21 cellular contexts compared by ENCODE assay signal in genomic region chr22:24731786-24732185, GRCh38. TPM values are rescaled to one million over a fixed set of nuclear protein-coding genes. Genes with fewer than 3 reads are reported as not detected.
A peak's percentile ranks its signal among the peaks of the same experiment; 100 is the strongest.
DNase-seq lines count a peak whose midpoint lies in the region; ATAC-seq, FAIRE-seq and TF ChIP-seq lines count a peak whose summit lies in the region.
"Had no signal": no experiment of that assay in that cellular context is flagged by ENCODE, and none has a peak within 500 bp of the region (broad histone marks: within the 10 kb centered on the region; RNA-seq: fewer than 3 reads in every experiment).

No MANE protein-coding gene starts in this region.

- H3K4ac ChIP-seq in H9 (ENCODE audit: low read depth, low read length): no peak overlapping the region

- no peak overlapping the region for H3K23ac ChIP-seq in H9 (ENCODE audit: insufficient read length, low read depth, low read length)

- H3K27me3 ChIP-seq in Caco-2 (replicated peaks; ENCODE audit: control insufficient read depth, insufficient read depth, low read length) (no peaks in the 10 kb centered on the region), H9 (ENCODE audit: insufficient read depth, low read length) (no peaks in the 10 kb centered on the region), bronchial epithelial cell (ENCODE audit: control insufficient read depth, insufficient read depth, low read length) (peaks cover 19% of the 10 kb centered on the region), A673 (replicated peaks; ENCODE audit: insufficient read depth, low read depth, low read length, poor library complexity) (no peaks in the 10 kb centered on the region)
- H3K27me3 ChIP-seq: BE2C had no signal

- H4K5ac ChIP-seq in H9 (ENCODE audit: insufficient read length, low read depth, low read length): no peak overlapping the region

- H3K4me3 ChIP-seq in Caco-2 (ENCODE audit: low read depth, low read length) (no peak overlapping the region), bronchial epithelial cell (ENCODE audit: low read depth, low read length) (no peak overlapping the region), mucosa of descending colon (no peak overlapping the region), A673 (ENCODE audit: low read depth, low read length, poor library complexity, severe bottlenecking) (no peak overlapping the region)
- H3K4me3 ChIP-seq: PC-9 had no signal

- H3K4me3 Mint-ChIP-seq in Caco-2 (ENCODE audit: unreplicated experiment) (no peak overlapping the region), H9 (no peak overlapping the region)
- H3K4me3 Mint-ChIP-seq: CD8-positive, alpha-beta T cell had no signal

- no peak overlapping the region for H3T11ph ChIP-seq in H9 (ENCODE audit: low read length)

- peak overlapping the region; percentile 81 for H3K27ac Mint-ChIP-seq in Caco-2 (ENCODE audit: unreplicated experiment)
- H3K27ac Mint-ChIP-seq in H9: peak overlapping the region in 2 of 3 experiments; percentile 63 to 83; a peak in 2 of 7 replicates
- H3K27ac Mint-ChIP-seq: CD8-positive, alpha-beta T cell had no signal

- no peak overlapping the region for H3K56ac ChIP-seq in H9 (ENCODE audit: insufficient read length, low read depth, low read length)

- no peaks in the 10 kb centered on the region for H4K20me1 ChIP-seq in H9 (ENCODE audit: control insufficient read depth, insufficient read depth, insufficient read length)

- H3K9me3 Mint-ChIP-seq in Caco-2 (ENCODE audit: unreplicated experiment): no peaks in the 10 kb centered on the region
- H3K9me3 Mint-ChIP-seq in H9: no peaks in the 10 kb centered on the region; a peak in 1 of 5 replicates
- H3K9me3 Mint-ChIP-seq: CD8-positive, alpha-beta T cell had no signal

- H3K14ac ChIP-seq in H9 (ENCODE audit: insufficient read depth, low read length): no peak overlapping the region

- no peak for FAIRE-seq in bronchial epithelial cell (lab: Jason Lieb, UNC)
- FAIRE-seq: D721Med, GM12892, H1 had no signal

- no TSS peak for BruUV-seq in Caco-2 (replicated peaks; lab: Mats Ljungman, UMichigan)
- BruUV-seq in A673 (replicated peaks; lab: Mats Ljungman, UMichigan): no TSS peak

- ATAC-seq in mucosa of descending colon: peak; percentile 53
- ATAC-seq in GM18909 (IDR thresholded peaks at IDR 0.05; ENCODE audit: poor library complexity, unreplicated experiment): no peak
- ATAC-seq: CD8-positive, alpha-beta T cell had no signal

- H4K8ac ChIP-seq in H9 (replicated peaks; ENCODE audit: insufficient read length, low read depth, low read length): no peak overlapping the region

- no peak overlapping the region for H3K27ac ChIP-seq in H9 (ENCODE audit: insufficient read length, low read depth, low read length)
- H3K27ac ChIP-seq in A673 (ENCODE audit: low read depth, low read length, poor library complexity, severe bottlenecking): no peak overlapping the region
- H3K27ac ChIP-seq: KMS-11, PC-9 had no signal

- no peak overlapping the region for H3K4me2 ChIP-seq in H9 (ENCODE audit: insufficient read depth, insufficient read length, low read length)
- H3K4me2 ChIP-seq: KMS-11, PC-9 had no signal

- H3K4me1 Mint-ChIP-seq in Caco-2 (ENCODE audit: low read depth, unreplicated experiment) (peaks cover 38% of the 10 kb centered on the region), H9 (peaks cover 45 to 46% of the 10 kb centered on the region in 2 experiments)

- POLR2A ChIA-PET in Caco-2 (lab: Charles Lee) (no interaction called here), A673 (lab: Charles Lee; ENCODE audit: low non-redundant PET) (no interaction called here)

- no peak overlapping the region for H2BK20ac ChIP-seq in H9 (ENCODE audit: low read depth, low read length, poor library complexity, severe bottlenecking)

- H3K36me3 Mint-ChIP-seq in Caco-2 (ENCODE audit: insufficient read depth, unreplicated experiment): peaks cover 5% of the 10 kb centered on the region
- no peaks in the 10 kb centered on the region for H3K36me3 Mint-ChIP-seq in H9 (ENCODE audit: insufficient read depth in 1 of 3, low read depth in 3 of 3)
- H3K36me3 Mint-ChIP-seq: CD8-positive, alpha-beta T cell had no signal

- no peak overlapping the region for H2BK12ac ChIP-seq in H9 (ENCODE audit: insufficient read length, low read depth, low read length)

- H3K9ac ChIP-seq in H9 (ENCODE audit: extremely low read depth, insufficient read length, low read length): no peak overlapping the region
- H3K9ac ChIP-seq: KMS-11 had no signal

- H3K79me1 ChIP-seq in H9 (ENCODE audit: insufficient read depth, low read depth, low read length, poor library complexity, severe bottlenecking): no peaks in the 10 kb centered on the region

- H3K4me1 ChIP-seq in Caco-2 (peaks cover 43% of the 10 kb centered on the region), H9 (ENCODE audit: insufficient read depth, low read length) (no peaks in the 10 kb centered on the region), mucosa of descending colon (ENCODE audit: low read depth) (no peaks in the 10 kb centered on the region), A673 (ENCODE audit: insufficient read depth, low read length, poor library complexity, severe bottlenecking) (no peaks in the 10 kb centered on the region)

- no CpG with 5 or more reads among the region's 6 CpGs for WGBS in H9 (ENCODE audit: extremely low coverage, insufficient read length, low lambda C conversion rate)

- H2AFZ ChIP-seq in H9 (ENCODE audit: low read length): no peak overlapping the region
- H2AFZ ChIP-seq: PC-9 had no signal

- H3K79me2 ChIP-seq in H9 (ENCODE audit: insufficient read depth, low read length): no peaks in the 10 kb centered on the region

- no peak for DNase-seq in Caco-2
- DNase-seq in H9: no peak
- DNase-seq in bronchial epithelial cell (ENCODE audit: low read depth): peak; percentile 28
- no peak for DNase-seq in mucosa of descending colon
- no peak for DNase-seq in A673 (ENCODE audit: low spot score)
- DNase-seq in superior temporal gyrus (ENCODE audit: extremely low spot score): no peak
- DNase-seq: BE2C; CD8-positive, alpha-beta T cell; DMS79 treated with DMSO at 0.1 percent for 48 hours; GDM1; NCI-H187; NCI-H446; NK-92 treated with Interleukin-12 subunit alpha and Interleukin-12 subunit beta, amount 100 ng/mL, for 24 hours; PC-9 had no signal

- H3K36me3 ChIP-seq in Caco-2 (ENCODE audit: control insufficient read depth, insufficient read depth, low read length) (no peaks in the 10 kb centered on the region), bronchial epithelial cell (ENCODE audit: control insufficient read depth, insufficient read depth, low read length) (no peaks in the 10 kb centered on the region), mucosa of descending colon (ENCODE audit: low read depth) (no peaks in the 10 kb centered on the region), A673 (ENCODE audit: insufficient read depth, low read length, poor library complexity, severe bottlenecking) (no peaks in the 10 kb centered on the region)
- H3K36me3 ChIP-seq: BE2C had no signal

- no peak overlapping the region for H2BK120ac ChIP-seq in H9 (ENCODE audit: low read depth, low read length, poor library complexity, severe bottlenecking)

- no peak overlapping the region for H3K18ac ChIP-seq in H9 (ENCODE audit: insufficient read length, low read depth, low read length)

- no peaks in the 10 kb centered on the region for H3K23me2 ChIP-seq in H9 (ENCODE audit: insufficient read length, low read depth, low read length, poor library complexity, severe bottlenecking)

- H3K9me3 ChIP-seq in Caco-2 (no peaks in the 10 kb centered on the region), H9 (ENCODE audit: control insufficient read depth, low read depth, low read length) (no peaks in the 10 kb centered on the region), mucosa of descending colon (no peaks in the 10 kb centered on the region), A673 (ENCODE audit: low read depth, low read length, poor library complexity, severe bottlenecking) (no peaks in the 10 kb centered on the region)
- H3K9me3 ChIP-seq: BE2C had no signal

- H2BK5ac ChIP-seq in H9 (ENCODE audit: insufficient read length, low read length): no peak overlapping the region

- intact Hi-C loops in Caco-2 (cut with micrococcal nuclease; ENCODE audit: unreplicated experiment): no loop called here
- intact Hi-C loops in mucosa of descending colon (cut with DNase I, micrococcal nuclease): no loop called here
- intact Hi-C loops in A673 (cut with micrococcal nuclease; ENCODE audit: unreplicated experiment): no loop called here

- H3K27me3 Mint-ChIP-seq in Caco-2 (ENCODE audit: insufficient read depth, unreplicated experiment) (no peaks in the 10 kb centered on the region), H9 (ENCODE audit: low read depth) (no peaks in the 10 kb centered on the region; the same call in 1 of the 2 replicates)

- H2BK15ac ChIP-seq in H9 (ENCODE audit: low read depth, low read length): no peak overlapping the region

- H4K91ac ChIP-seq in H9 (ENCODE audit: insufficient read length, low read depth, low read length): no peak overlapping the region

- no peak for TF ChIP-seq CTCF in Caco-2 (IDR thresholded peaks at IDR 0.05; ENCODE audit: insufficient read depth in 1 of 2, low read depth in 1 of 2, low read length in 1 of 2, severe bottlenecking in 1 of 2, unreplicated experiment in 1 of 2)
- no peak for TF ChIP-seq CTCF in H9 (conservative IDR thresholded peaks at IDR 0.05)
- no peak for TF ChIP-seq CTCF in bronchial epithelial cell (IDR thresholded peaks at IDR 0.05; ENCODE audit: insufficient read depth, low read length, severe bottlenecking)
- TF ChIP-seq CTCF in mucosa of descending colon (IDR thresholded peaks at IDR 0.05): no peak
- TF ChIP-seq CTCF in A673 (conservative IDR thresholded peaks at IDR 0.05; ENCODE audit: low read depth, low read length): no peak

- CTCF ChIA-PET in Caco-2 (lab: Charles Lee): no interaction called here
- CTCF ChIA-PET in A673 (lab: Charles Lee): interaction anchor here (0.6 kb wide), 1 partner anchor 37 kb away, joined by 3 read pairs; no protein-coding TSS in a partner anchor

- H2AK5ac ChIP-seq in H9 (ENCODE audit: insufficient read length, low read length): no peak overlapping the region

RNA-seq across cellular contexts. Expression of gene PIWIL3, which starts 42.7 kb away (rescaled TPM):
- total RNA-seq in Caco-2 (2022): 0.16 and 0.45 TPM in 2 replicates
- total RNA-seq in H9 (2021): 0.07 and 0.09 TPM in 2 replicates
- total RNA-seq in bronchial epithelial cell: not detected in 2 replicates
- total RNA-seq in mucosa of descending colon: not detected
- not detected in 2 replicates for total RNA-seq in A673 (2021)
- total RNA-seq: CD8-positive, alpha-beta T cell; MCF 10A; PC-9; SK-MEL-5 had no signal
